Comparison of ENCODE assay signal across 21 cellular contexts in the genomic region with DNA sequence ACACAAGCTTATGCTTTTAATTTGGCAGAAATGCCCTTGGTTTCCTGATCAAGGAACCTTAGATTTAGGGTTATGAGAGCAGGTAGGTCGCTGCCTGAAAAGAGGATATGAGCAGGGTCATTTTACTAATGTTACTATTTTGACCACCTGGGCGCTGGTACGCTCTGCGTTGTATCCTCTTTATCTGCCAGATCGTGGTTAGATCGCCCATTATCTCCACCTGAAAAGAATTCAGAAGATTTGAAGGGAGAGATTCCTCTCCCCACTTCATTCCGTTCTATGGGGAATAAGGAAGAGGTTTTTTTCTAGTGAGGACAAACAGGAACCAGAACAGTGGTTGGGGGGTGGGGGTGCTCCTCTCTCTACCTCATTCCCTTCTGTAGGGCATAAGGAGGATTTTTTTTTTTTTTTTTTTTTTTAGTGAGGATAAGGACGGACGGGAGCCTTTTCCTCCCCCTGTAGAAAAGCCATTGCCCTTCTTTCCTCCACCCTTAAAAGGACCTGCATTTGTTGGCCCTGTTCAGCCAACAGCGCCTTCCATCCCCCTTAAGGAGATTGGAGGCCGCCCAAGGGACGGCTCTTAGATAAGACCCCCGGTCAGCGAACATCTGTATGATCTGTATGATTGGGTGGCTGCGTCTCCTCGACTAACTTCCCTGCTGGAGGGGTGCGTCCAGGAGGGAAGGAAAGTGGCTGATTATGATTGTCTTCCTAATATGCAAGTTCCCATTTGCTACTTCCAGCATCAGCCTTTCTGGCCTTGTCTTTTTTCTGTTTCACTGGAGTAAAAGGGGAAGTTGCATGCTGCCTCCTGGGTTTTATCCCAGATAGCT. TPM values are rescaled to one million over a fixed set of nuclear protein-coding genes. Genes with fewer than 3 reads are reported as not detected.
DNase-seq lines count a peak whose midpoint lies in the region; ATAC-seq and TF ChIP-seq lines count a peak whose summit lies in the region.
"Not testable (repeated sequence)": the region's sequence is repeated elsewhere in the genome, so short reads cannot be mapped to it uniquely, and the experiment has no call there.
"Had no signal": no experiment of that assay in that cellular context is flagged by ENCODE, and none has a peak within 500 bp of the region (broad histone marks: within the 10 kb centered on the region; RNA-seq: fewer than 3 reads in every experiment).

No MANE protein-coding gene starts in this region.

- H3K79me2 ChIP-seq in GM23338 (replicated peaks; ENCODE audit: insufficient read depth) = not testable (repeated sequence)

- H4K20me1 ChIP-seq in GM23338 (replicated peaks; ENCODE audit: insufficient read depth) = not testable (repeated sequence)

- H3K9me2 ChIP-seq in GM23338 (ENCODE audit: insufficient read depth) = not testable (repeated sequence)

- not testable (repeated sequence) for H3K27me3 Mint-ChIP-seq in GM23338 (ENCODE audit: insufficient read depth, low read depth, poor library complexity); T-helper 17 cell

- intact Hi-C loops in lower lobe of right lung (cut with DNase I) = not testable (repeated sequence)

- H3K36me3 Mint-ChIP-seq in GM23338 (ENCODE audit: low read depth); T-helper 17 cell (ENCODE audit: low read depth): not testable (repeated sequence)

- TF ChIP-seq POLR2A in GM18505 (IDR thresholded peaks at IDR 0.05; ENCODE audit: borderline replicate concordance, extremely low read depth, insufficient read depth, insufficient read length) = not testable (repeated sequence)

- H3K4me1 ChIP-seq in GM23338 (ENCODE audit: insufficient read depth); lower lobe of right lung: not testable (repeated sequence)

- ATAC-seq in GM18505 (IDR thresholded peaks at IDR 0.05; ENCODE audit: unreplicated experiment) = peak; percentile 36
- peak; percentile 48 for ATAC-seq in GM19035 (IDR thresholded peaks at IDR 0.05; ENCODE audit: unreplicated experiment)
- ATAC-seq in GM21423 (IDR thresholded peaks at IDR 0.05; ENCODE audit: unreplicated experiment) = peak; percentile 59
- ATAC-seq in GM23338 = peak; percentile 26
- ATAC-seq in HG02884 (IDR thresholded peaks at IDR 0.05; ENCODE audit: unreplicated experiment) = peak; percentile 16
- ATAC-seq in HG03280 (IDR thresholded peaks at IDR 0.05; ENCODE audit: unreplicated experiment) = peak; percentile 63
- peak; percentile 3 for ATAC-seq in T-helper 17 cell
- ATAC-seq in lower lobe of right lung = peak; percentile 42 to 61

- H3K36me3 ChIP-seq in GM23338 (ENCODE audit: insufficient read depth); lower lobe of right lung: not testable (repeated sequence)

- not testable (repeated sequence) for H3K4me2 ChIP-seq in GM23338

- not testable (repeated sequence) for DNase-seq in GM23338 (ENCODE audit: low spot score); T-helper 17 cell; lower lobe of right lung

- H3K27me3 ChIP-seq in GM23338 (ENCODE audit: insufficient read depth); lower lobe of right lung (ENCODE audit: low read depth): not testable (repeated sequence)

- not testable (repeated sequence) for H3K9me3 Mint-ChIP-seq in GM23338

- not testable (repeated sequence) for H3K4me3 ChIP-seq in GM23338, lower lobe of right lung

- H3K9me3 ChIP-seq in T-helper 17 cell (ENCODE audit: control insufficient read depth, low read length, poor library complexity, severe bottlenecking); lower lobe of right lung: not testable (repeated sequence)

- not testable (repeated sequence) for H3K27ac Mint-ChIP-seq in GM23338, T-helper 17 cell

- H2AFZ ChIP-seq in GM23338 = not testable (repeated sequence)

- H3K4me1 Mint-ChIP-seq in GM23338, T-helper 17 cell: not testable (repeated sequence)

- not testable (repeated sequence) for TF ChIP-seq CTCF in GM23338 (conservative IDR thresholded peaks at IDR 0.05; ENCODE audit: low read depth in 2 of 2); lower lobe of right lung (IDR thresholded peaks at IDR 0.05)

- not testable (repeated sequence) for H3K4me3 Mint-ChIP-seq in GM23338, T-helper 17 cell

- not testable (repeated sequence) for H3K27ac ChIP-seq in GM23338 (ENCODE audit: low read depth); lower lobe of right lung

- H3F3A ChIP-seq in GM23338 (replicated peaks; ENCODE audit: low read depth) = not testable (repeated sequence)

RNA-seq across cellular contexts. Expression of gene CXorf49, which starts 20.4 kb away (rescaled TPM):
- not detected in 2 replicates for total RNA-seq in GM23338 (2014; rRNA removed; shearing (Covaris generic))
- polyA plus RNA-seq in GM23338 (2016; fragmentation: Nextera tagmentation; extraction: Ambion mirVana) = not detected in 2 replicates
- total RNA-seq in T-helper 17 cell (not detected), lower lobe of right lung (not detected)
- total RNA-seq: activated CD8-positive, alpha-beta T cell treated with anti-CD3 and anti-CD28 coated beads, Interleukin-2, amount 10 ng/mL, durations not matched to agents 7 days and 5 days; adrenal gland; CD4-positive, CD25-positive, alpha-beta regulatory T cell; IMR-90; left colon; LHCN-M2; OCI-LY7; osteoblast; pulmonary artery endothelial cell; SK-MEL-5; thyroid gland had no signal
- polyA plus RNA-seq: A549; adrenal gland; CD4-positive, CD25-positive, alpha-beta regulatory T cell; immature natural killer cell; IMR-90 had no signal

Comparison
In these comparisons a context has a peak if more than half of its experiments do, and no peak if none do; other contexts are left out.
1. ATAC-seq: peak in every context shown above with its lines; median percentile 63 in HG03280; 59 in GM21423; 52 in lower lobe of right lung; 48 in GM19035; 36 in GM18505; 26 in GM23338; 16 in HG02884; 3 in T-helper 17 cell.